Comparison of ENCODE assay signal across 27 cellular contexts in the genomic region with DNA sequence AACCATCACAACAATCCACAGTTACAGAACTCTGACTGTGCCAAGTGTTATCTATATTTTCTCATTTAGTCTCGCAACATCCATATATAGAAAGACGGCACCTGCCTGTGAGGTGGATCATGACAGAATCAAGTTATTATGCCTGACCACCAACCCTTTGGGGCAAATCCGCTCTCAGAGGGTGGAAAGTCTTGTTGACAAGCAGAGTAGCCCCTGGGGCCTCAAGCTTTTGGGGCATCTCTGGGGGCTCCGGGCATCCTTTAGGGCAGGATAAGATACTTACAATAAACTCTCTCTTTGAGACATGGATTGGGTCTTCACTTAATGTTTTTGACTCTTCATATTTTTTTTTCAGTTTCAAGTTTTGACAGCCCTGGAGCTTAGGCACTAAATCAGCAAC.
DNase-seq lines count a peak whose midpoint lies in the region; ATAC-seq and TF ChIP-seq lines count a peak whose summit lies in the region.
"Had no signal": no experiment of that assay in that cellular context is flagged by ENCODE, and none has a peak within 500 bp of the region (broad histone marks: within the 10 kb centered on the region; RNA-seq: fewer than 3 reads in every experiment).

No MANE protein-coding gene starts in this region.

- H3K9me3 ChIP-seq in right atrium auricular region: no peaks in the 10 kb centered on the region
- H3K9me3 ChIP-seq: A549; BE2C; BLaER1; BLaER1 treated with 17β-estradiol and CSF1 and Interleukin-3, amounts not matched to agents 10 nM and 100 nM; Caco-2 had no signal

- H3K36me3 ChIP-seq in right atrium auricular region: no peaks in the 10 kb centered on the region
- H3K36me3 ChIP-seq: BE2C; BLaER1; BLaER1 treated with 17β-estradiol and CSF1 and Interleukin-3, amounts not matched to agents 10 nM and 100 nM had no signal

- no peak overlapping the region for H3K4me3 ChIP-seq in right atrium auricular region
- H3K4me3 ChIP-seq: A549; BLaER1; BLaER1 treated with 17β-estradiol and CSF1 and Interleukin-3, amounts not matched to agents 10 nM and 100 nM had no signal

- H3K27ac ChIP-seq in right atrium auricular region: no peak overlapping the region
- H3K27ac ChIP-seq: 22Rv1; A549; BLaER1; BLaER1 treated with 17β-estradiol and CSF1 and Interleukin-3, amounts not matched to agents 10 nM and 100 nM; C4-2B had no signal

- peaks cover 0 to 14% of the 10 kb centered on the region in 2 donors for H3K4me1 ChIP-seq in right atrium auricular region
- H3K4me1 ChIP-seq: BLaER1; BLaER1 treated with 17β-estradiol and CSF1 and Interleukin-3, amounts not matched to agents 10 nM and 100 nM; Caco-2 had no signal

- DNase-seq in right atrium auricular region (ENCODE audit: low spot score) (peak; percentile 26), left ventricle myocardium superior (no peak)
- DNase-seq: 8988T; ACHN; AML-193; BE2C; C1 segment of cervical spinal cord; Caco-2; Calu3; CD4-positive, alpha-beta memory T cell; CD4-positive, alpha-beta T cell; CD4-positive, CD25-positive, alpha-beta regulatory T cell; CD8-positive, alpha-beta memory T cell; CD8-positive, alpha-beta T cell; COR-L47; DMS 273 treated with DMSO at 0.1 percent for 48 hours; DMS153; DMS53; DMS79; DMS79 treated with DMSO at 0.1 percent for 48 hours; DND-41; EL had no signal

- no peaks in the 10 kb centered on the region for H3K27me3 ChIP-seq in right atrium auricular region
- H3K27me3 ChIP-seq: BE2C; BLaER1; BLaER1 treated with 17β-estradiol and CSF1 and Interleukin-3, amounts not matched to agents 10 nM and 100 nM had no signal

- ATAC-seq in left ventricle myocardium superior: no peak
- ATAC-seq: A549; CD8-positive, alpha-beta T cell had no signal

- TF ChIP-seq CTCF in right atrium auricular region (IDR thresholded peaks at IDR 0.05): no peak

- intact Hi-C loops in left ventricle myocardium superior (cut with micrococcal nuclease): loop anchor here (5.0 kb wide), 1 partner anchor 180 kb away; no protein-coding TSS in a partner anchor
